9 cellular contexts compared by ENCODE assay signal in the genomic region with DNA sequence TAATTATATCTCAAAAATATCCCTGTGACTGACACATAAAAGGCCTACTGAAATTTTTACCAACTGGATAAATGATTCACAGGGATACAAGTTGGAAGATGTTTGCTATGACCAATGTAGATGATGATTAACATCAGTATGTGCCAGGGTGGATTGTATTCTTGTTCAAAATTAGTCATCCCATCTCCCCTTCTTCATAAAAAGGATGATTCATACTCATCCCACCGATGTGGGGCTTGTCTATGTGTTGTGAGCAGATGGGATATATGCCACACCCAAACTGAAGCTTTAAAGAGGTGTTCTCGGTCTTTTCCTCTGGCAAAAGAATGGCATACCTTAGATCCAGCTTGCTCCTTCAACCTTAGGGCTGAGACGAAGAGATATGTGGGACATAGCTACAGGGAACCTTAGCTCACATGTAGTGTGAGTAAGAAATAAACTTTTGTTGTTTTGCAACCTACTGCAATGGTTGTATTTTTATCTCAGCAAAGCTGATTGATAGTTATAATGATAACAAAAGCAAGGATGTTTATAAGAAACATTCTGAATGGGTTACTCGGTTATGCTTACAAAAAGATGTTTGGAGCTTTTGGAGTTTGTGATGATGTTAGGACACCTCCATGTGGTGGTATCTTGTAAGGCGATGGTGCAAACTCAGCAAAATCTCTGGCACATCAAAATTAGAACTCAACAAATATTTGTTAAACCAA. TPM values are rescaled to one million over a fixed set of nuclear protein-coding genes. Genes with fewer than 3 reads are reported as not detected.
A peak's percentile ranks its signal among the peaks of the same experiment; 100 is the strongest.
DNase-seq lines count a peak whose midpoint lies in the region; ATAC-seq and TF ChIP-seq lines count a peak whose summit lies in the region.
"Had no signal": no experiment of that assay in that cellular context is flagged by ENCODE, and none has a peak within 500 bp of the region (broad histone marks: within the 10 kb centered on the region; RNA-seq: fewer than 3 reads in every experiment).

No MANE protein-coding gene starts in this region.

- H3K4me3 Mint-ChIP-seq in CD14-positive monocyte, result no peak overlapping the region
- H3K4me3 Mint-ChIP-seq: dendritic cell treated with granulocyte-macrophage colony-stimulating factor and Interleukin-4, amounts not matched to agents 40 ng/mL and 50 ng/mL, for 4 days had no signal

- intact Hi-C loops in Right ventricle myocardium superior (cut with DNase I), result no loop called here
- intact Hi-C loops in CD14-positive monocyte (cut with micrococcal nuclease), result no loop called here

- TF ChIP-seq CTCF in right atrium auricular region (IDR thresholded peaks at IDR 0.05) (peak in 1 of 2 donors; percentile 60), CD14-positive monocyte (IDR thresholded peaks at IDR 0.05) (no peak)

- ATAC-seq in Right ventricle myocardium superior (ENCODE audit: poor library complexity) (peak; percentile 59), HG02938 (IDR thresholded peaks at IDR 0.05; ENCODE audit: unreplicated experiment) (peak; percentile 55), HG02840 (IDR thresholded peaks at IDR 0.05; ENCODE audit: low FRiP score, unreplicated experiment) (no peak)

- no peak overlapping the region for H3K27ac ChIP-seq in right atrium auricular region

- no peak overlapping the region for H3K4me3 ChIP-seq in right atrium auricular region

- H3K4me1 ChIP-seq in right atrium auricular region, result no peaks in the 10 kb centered on the region

- peaks cover 0 to 9% (median 2%) of the 10 kb centered on the region in 3 donors for H3K27me3 Mint-ChIP-seq in CD14-positive monocyte (ENCODE audit: low read depth in 3 of 3)

- DNase-seq in Right ventricle myocardium superior, result no peak
- DNase-seq in right atrium auricular region (ENCODE audit: low spot score), result no peak
- peak; percentile 80 for DNase-seq in RPMI7951 (ENCODE audit: low read depth)
- DNase-seq in foreskin melanocyte, result peak; percentile 35
- no peak for DNase-seq in NCI-H524 (lab: John Stamatoyannopoulos, UW)
- no peak for DNase-seq in CD14-positive monocyte (ENCODE audit: low spot score)

- peaks cover 6% of the 10 kb centered on the region for H3K4me1 Mint-ChIP-seq in CD14-positive monocyte

- H3K9me3 Mint-ChIP-seq in CD14-positive monocyte, result peaks cover 0 to 4% (median 0%) of the 10 kb centered on the region in 7 donors
- H3K9me3 Mint-ChIP-seq: dendritic cell treated with granulocyte-macrophage colony-stimulating factor and Interleukin-4, amounts not matched to agents 40 ng/mL and 50 ng/mL, for 4 days had no signal

- H3K27me3 ChIP-seq in right atrium auricular region, result no peaks in the 10 kb centered on the region

- H3K27ac Mint-ChIP-seq in CD14-positive monocyte, result no peak overlapping the region

- no peaks in the 10 kb centered on the region for H3K36me3 Mint-ChIP-seq in CD14-positive monocyte

- no peaks in the 10 kb centered on the region for H3K36me3 ChIP-seq in right atrium auricular region

- H3K9me3 ChIP-seq in right atrium auricular region, result no peaks in the 10 kb centered on the region

RNA-seq across cellular contexts. Expression of a gene that starts 29.4 kb away (rescaled TPM):
- total RNA-seq in Right ventricle myocardium superior (1.4 TPM), right atrium auricular region (1 to 10 TPM in 1 of 2 donors, under 1 TPM in 1; 0.41 to 3.0 TPM)
- under 0.01 and 1.6 TPM in 2 replicates for total RNA-seq in RPMI7951 (2014; rRNA removed; shearing (Covaris generic))
- polyA plus RNA-seq in CD14-positive monocyte, result under 1 TPM in 1 of 2 donors, not detected in 1; 0.28 TPM

RNA-seq across cellular contexts. Expression of a gene that starts 29.6 kb away (rescaled TPM):
- total RNA-seq in Right ventricle myocardium superior (7.1 TPM), right atrium auricular region (1 to 10 TPM; 7.9 to 8.5 TPM)
- total RNA-seq in RPMI7951 (2014; rRNA removed; shearing (Covaris generic)), result 14.2 and 17.0 TPM in 2 replicates
- 1 to 10 TPM; 1.8 to 1.9 TPM for polyA plus RNA-seq in CD14-positive monocyte

Comparison
In these comparisons a context has a peak if more than half of its experiments do, and no peak if none do; other contexts are left out.
1. DNase-seq: peak in RPMI7951 (single experiment) and foreskin melanocyte (single experiment); none in Right ventricle myocardium superior (single experiment), right atrium auricular region (single experiment), NCI-H524 (0 of 2) and CD14-positive monocyte (single experiment).